In the genomic region with DNA sequence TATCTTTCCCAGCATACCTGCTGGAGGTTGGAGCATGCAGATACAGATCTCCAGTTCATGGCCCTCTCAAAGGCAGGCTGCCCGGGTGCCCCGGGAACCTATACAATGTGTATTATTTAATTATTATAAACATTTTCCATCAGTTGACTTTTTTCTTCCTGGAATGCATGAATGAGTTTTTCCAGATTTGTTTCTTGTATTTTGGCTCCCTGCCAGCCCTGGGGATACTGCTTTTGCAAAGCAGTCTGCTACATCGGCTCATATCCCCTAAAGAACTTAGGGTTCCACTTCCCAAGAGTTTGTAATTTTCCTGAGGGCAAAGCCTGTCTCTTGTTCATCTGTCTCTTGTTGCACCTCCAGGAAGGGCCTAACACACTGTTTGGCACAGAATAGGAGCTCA, we compare ENCODE assay signal across 16 cellular contexts. TPM values are rescaled to one million over a fixed set of nuclear protein-coding genes. Genes with fewer than 3 reads are reported as not detected.
A peak's percentile ranks its signal among the peaks of the same experiment; 100 is the strongest.
DNase-seq lines count a peak whose midpoint lies in the region; ATAC-seq, FAIRE-seq and TF ChIP-seq lines count a peak whose summit lies in the region.
"Had no signal": no experiment of that assay in that cellular context is flagged by ENCODE, and none has a peak within 500 bp of the region (broad histone marks: within the 10 kb centered on the region; RNA-seq: fewer than 3 reads in every experiment).

No MANE protein-coding gene starts in this region.

- no peak for ATAC-seq in K562
- ATAC-seq in HG02970 (IDR thresholded peaks at IDR 0.05; ENCODE audit: low FRiP score, unreplicated experiment) = no peak
- ATAC-seq in HG03457 (IDR thresholded peaks at IDR 0.05; ENCODE audit: unreplicated experiment) = no peak
- ATAC-seq: GM12878, PC-3 had no signal

- H2AFZ ChIP-seq in K562 (ENCODE audit: low read depth, low read length) (no peak overlapping the region), neural cell (ENCODE audit: low read depth, low read length) (no peak overlapping the region)

- H4K20me1 ChIP-seq in K562 (replicated peaks; ENCODE audit: control insufficient read depth, insufficient read depth, low read length) (peaks cover 4% of the 10 kb centered on the region; the same call in 1 of the 2 replicates), neural cell (ENCODE audit: insufficient read depth) (no peaks in the 10 kb centered on the region)

- POLR2A ChIA-PET in K562 (lab: Yijun Ruan, JAX) = interaction anchor here (1.7 kb wide), 1 partner anchor 13 kb away, joined by 5 read pairs; no protein-coding TSS in a partner anchor

- peaks cover 4% of the 10 kb centered on the region; the same call in 1 of the 2 replicates for H3K36me3 ChIP-seq in BE2C
- H3K36me3 ChIP-seq in K562 (ENCODE audit: control insufficient read depth, insufficient read depth, low read length) = no peaks in the 10 kb centered on the region; the same call in 2 of the 3 replicates
- no peaks in the 10 kb centered on the region for H3K36me3 ChIP-seq in neural cell (ENCODE audit: insufficient read depth, low read length)
- H3K36me3 ChIP-seq: BLaER1, SJSA1 had no signal

- DNase-seq in BE2C (peak; percentile 54), G401 (ENCODE audit: low spot score) (peak; percentile 53), K562 (ENCODE audit: extremely low read depth in 1 of 4, low spot score in 3 of 4) (no peak), islet precursor cell (no peak)
- DNase-seq: HCEC 1CT, NCI-H187 treated with DMSO at 0.1 percent for 48 hours, NCI-H226, NCI-H526, PC-3 had no signal

- H3K27ac ChIP-seq in K562 (ENCODE audit: extremely low read depth, low read depth, low read length) (no peak overlapping the region), neural cell (ENCODE audit: low read length) (no peak overlapping the region)
- H3K27ac ChIP-seq: BLaER1, SJSA1 had no signal

- H3K9me1 ChIP-seq in K562 (ENCODE audit: control insufficient read depth, insufficient read depth, low read length) = peaks cover 4% of the 10 kb centered on the region

- H3K4me2 ChIP-seq in K562 (ENCODE audit: insufficient read depth, low read length) = no peak overlapping the region
- H3K4me2 ChIP-seq in neural cell (ENCODE audit: low read length) = peak overlapping the region; percentile 86
- H3K4me2 ChIP-seq: BLaER1 had no signal

- FAIRE-seq in K562 (lab: Jason Lieb, UNC) = no peak
- FAIRE-seq: GM12878, GM18507 had no signal

- H3K4me3 ChIP-seq in BE2C (ENCODE audit: low read depth, low read length) (no peak overlapping the region; the same call in 1 of the 2 replicates), K562 (no peak overlapping the region), neural cell (ENCODE audit: low read length) (peak overlapping the region; percentile 93)
- H3K4me3 ChIP-seq: BLaER1, GM12878, SJSA1 had no signal

- no peaks in the 10 kb centered on the region for H3K9me2 ChIP-seq in neural cell (ENCODE audit: insufficient read depth, low read length)

- H3K27me3 ChIP-seq in BE2C = peaks cover 9% of the 10 kb centered on the region
- H3K27me3 ChIP-seq in K562 (ENCODE audit: control insufficient read depth in 2 of 2, insufficient read depth in 2 of 2, low read length in 2 of 2) = no peaks in the 10 kb centered on the region
- H3K27me3 ChIP-seq in neural cell (ENCODE audit: insufficient read depth, low read depth, low read length) = no peaks in the 10 kb centered on the region

- peaks cover 10% of the 10 kb centered on the region for H3K9me3 ChIP-seq in BE2C
- H3K9me3 ChIP-seq in K562 (replicated peaks; ENCODE audit: control insufficient read depth, insufficient read depth, low read depth, low read length) = no peaks in the 10 kb centered on the region
- no peaks in the 10 kb centered on the region for H3K9me3 ChIP-seq in neural cell (ENCODE audit: low read length)
- H3K9me3 ChIP-seq: BLaER1 had no signal

- H3K79me2 ChIP-seq in K562 (ENCODE audit: control insufficient read depth, insufficient read depth, low read length) (peaks cover 34% of the 10 kb centered on the region), neural cell (replicated peaks; ENCODE audit: insufficient read depth, low read length) (peaks cover 70% of the 10 kb centered on the region)

- CTCF ChIA-PET in K562 (lab: Yijun Ruan, JAX; ENCODE audit: low intra/inter-chr PET ratio) = no interaction called here

- WGBS in K562 (ENCODE audit: insufficient coverage, low coverage, missing lambda C conversion rate) = 48% methylated on average over 2 of the region's 3 CpGs

- TF ChIP-seq CTCF in BE2C (IDR thresholded peaks at IDR 0.05; ENCODE audit: low read depth, low read length) (no peak), K562 (IDR thresholded peaks at IDR 0.05 in 2 of 3, conservative IDR thresholded peaks at IDR 0.05 in 1 of 3; ENCODE audit: insufficient read depth in 2 of 3, low read depth in 1 of 3, low read length in 3 of 3) (no peak), neural cell (IDR thresholded peaks at IDR 0.05; ENCODE audit: poor library complexity, severe bottlenecking) (no peak)

- intact Hi-C loops in K562 (cut with micrococcal nuclease) = no loop called here

- TF ChIP-seq RAD21 in K562 (CRISPR knock-in tag; conservative IDR thresholded peaks at IDR 0.05 in 1 of 2, IDR thresholded peaks at IDR 0.05 in 1 of 2) (no peak), neural cell (conservative IDR thresholded peaks at IDR 0.05) (no peak)

- BruUV-seq in K562 (replicated peaks; lab: Mats Ljungman, UMichigan) = no TSS peak

- H3K4me1 ChIP-seq in BE2C = peaks cover 22% of the 10 kb centered on the region
- peaks cover 14 to 15% of the 10 kb centered on the region in 2 experiments; a peak in 4 of 5 replicates for H3K4me1 ChIP-seq in K562 (replicated peaks in 1 of 2; ENCODE audit: control insufficient read depth in 2 of 2, insufficient read depth in 2 of 2, low read length in 2 of 2)

- in situ Hi-C loops in G401 (cut with HindIII; ENCODE audit: low sequenced_read_pairs) = no loop called here
- in situ Hi-C loops in K562 (cut with MboI) = no loop called here

- H3F3A ChIP-seq in neural cell (ENCODE audit: insufficient read depth, low read length, poor library complexity, severe bottlenecking) = no peaks in the 10 kb centered on the region

- no peak for TF ChIP-seq POLR2A in K562 (conservative IDR thresholded peaks at IDR 0.05)

- no peak for TF ChIP-seq EP300 in K562 (IDR thresholded peaks at IDR 0.05; ENCODE audit: low read length)
- no peak for TF ChIP-seq EP300 in neural cell (conservative IDR thresholded peaks at IDR 0.05; ENCODE audit: poor library complexity, severe bottlenecking)

- no peak overlapping the region for H3K9ac ChIP-seq in K562 (ENCODE audit: insufficient read depth in 1 of 2, low read depth in 2 of 2, low read length in 2 of 2)
- no peak overlapping the region for H3K9ac ChIP-seq in neural cell (ENCODE audit: low read length)
- H3K9ac ChIP-seq: BLaER1 had no signal

RNA-seq across cellular contexts. Expression of gene PODXL2, which starts 3.5 kb away (rescaled TPM):
- polyA plus RNA-seq in BE2C (2012; ENCODE audit: insufficient read depth, insufficient read length, low read depth) = 145 TPM
- 46.6 and 66.7 TPM in 2 replicates for total RNA-seq in G401 (2014; rRNA removed; shearing (Covaris generic))
- total RNA-seq in K562 (2011; cell fraction: chromatin; rRNA removed; ENCODE audit: low replicate concordance) = 17.2 and 34.9 TPM in 2 replicates
- 47.0 and 49.4 TPM in 2 replicates for total RNA-seq in K562 (2011; cell fraction: nucleolus; rRNA removed)
- 23.7 and 31.7 TPM in 2 replicates for total RNA-seq in K562 (2011; cell fraction: nucleoplasm; rRNA removed)
- total RNA-seq in K562 (2014; rRNA removed) = 52.5 and 59.1 TPM in 2 replicates
- 16.1 TPM in 2 replicates for total RNA-seq in K562 (2014; rRNA removed; fragmentation: Illumina TruSeq; extraction: Trizol)
- total RNA-seq in K562 (2015; rRNA removed; fragmentation: Illumina TruSeq; extraction: Trizol) = 21.9 and 22.3 TPM in 2 replicates
- 39.6 and 42.4 TPM in 2 replicates for total RNA-seq in K562 (2021)
- polyA plus RNA-seq in K562 (2011; rRNA removed) = 19.2 and 20.3 TPM in 2 replicates
- polyA plus RNA-seq in K562 (2011; cell fraction: cytosol; rRNA removed) = 19.5 and 45.6 TPM in 2 replicates
- polyA plus RNA-seq in K562 (2011; cell fraction: nucleus; rRNA removed) = 22.1 and 37.7 TPM in 2 replicates
- 18.9 and 20.5 TPM in 2 replicates for polyA plus RNA-seq in K562 (2012)
- polyA plus RNA-seq in K562 (2014; fragmentation: Illumina TruSeq; extraction: Trizol) = 22.1 and 27.7 TPM in 2 replicates
- polyA plus RNA-seq in K562 (2014; fragmentation: Nextera tagmentation; extraction: Ambion mirVana) = under 1 TPM; 0.03 to 0.07 TPM
- polyA plus RNA-seq in K562 (2014; rRNA removed) = 49.0 and 50.3 TPM in 2 replicates
- 12.9 and 14.7 TPM in 2 replicates for polyA minus RNA-seq in K562 (2011; rRNA and poly(A)+ RNA removed)
- polyA minus RNA-seq in K562 (2011; cell fraction: cytosol; rRNA and poly(A)+ RNA removed) = 16.8 and 18.6 TPM in 2 replicates
- polyA minus RNA-seq in K562 (2011; cell fraction: nucleus; rRNA and poly(A)+ RNA removed) = 9.6 and 11.8 TPM in 2 replicates
- 266 and 342 TPM in 2 replicates for polyA plus RNA-seq in neural cell
- 245 and 268 TPM in 2 replicates for polyA minus RNA-seq in neural cell

RNA-seq across cellular contexts. Expression of gene MCM2, which starts 34.2 kb away (rescaled TPM):
- 39.5 TPM for polyA plus RNA-seq in BE2C (2012; ENCODE audit: insufficient read depth, insufficient read length, low read depth)
- 257 and 300 TPM in 2 replicates for total RNA-seq in G401 (2014; rRNA removed; shearing (Covaris generic))
- total RNA-seq in K562 (2011; cell fraction: chromatin; rRNA removed; ENCODE audit: low replicate concordance) = 47.8 and 103 TPM in 2 replicates
- 73.3 and 75.2 TPM in 2 replicates for total RNA-seq in K562 (2011; cell fraction: nucleolus; rRNA removed)
- total RNA-seq in K562 (2011; cell fraction: nucleoplasm; rRNA removed) = 58.3 and 58.7 TPM in 2 replicates
- 114 and 127 TPM in 2 replicates for total RNA-seq in K562 (2014; rRNA removed)
- total RNA-seq in K562 (2014; rRNA removed; fragmentation: Illumina TruSeq; extraction: Trizol) = 42.8 and 53.3 TPM in 2 replicates
- total RNA-seq in K562 (2015; rRNA removed; fragmentation: Illumina TruSeq; extraction: Trizol) = 74.8 and 78.4 TPM in 2 replicates
- total RNA-seq in K562 (2021) = 132 and 139 TPM in 2 replicates
- 85.3 and 107 TPM in 2 replicates for polyA plus RNA-seq in K562 (2011; rRNA removed)
- polyA plus RNA-seq in K562 (2011; cell fraction: cytosol; rRNA removed) = 111 and 139 TPM in 2 replicates
- 97.8 and 104 TPM in 2 replicates for polyA plus RNA-seq in K562 (2011; cell fraction: nucleus; rRNA removed)
- polyA plus RNA-seq in K562 (2012) = 69.7 and 85.9 TPM in 2 replicates
- polyA plus RNA-seq in K562 (2014; fragmentation: Illumina TruSeq; extraction: Trizol) = 67.5 and 83.1 TPM in 2 replicates
- polyA plus RNA-seq in K562 (2014; fragmentation: Nextera tagmentation; extraction: Ambion mirVana) = 1 to 10 TPM; 5.8 to 5.9 TPM
- 76.5 and 83.7 TPM in 2 replicates for polyA plus RNA-seq in K562 (2014; rRNA removed)
- 93.0 and 140 TPM in 2 replicates for polyA minus RNA-seq in K562 (2011; rRNA and poly(A)+ RNA removed)
- polyA minus RNA-seq in K562 (2011; cell fraction: cytosol; rRNA and poly(A)+ RNA removed) = 127 and 131 TPM in 2 replicates
- polyA minus RNA-seq in K562 (2011; cell fraction: nucleus; rRNA and poly(A)+ RNA removed) = 35.5 and 49.1 TPM in 2 replicates
- polyA plus RNA-seq in neural cell = 13.7 and 16.1 TPM in 2 replicates
- polyA minus RNA-seq in neural cell = 20.4 and 34.6 TPM in 2 replicates

RNA-seq across cellular contexts. Expression of gene ABTB1, which starts 40.3 kb away (rescaled TPM):
- polyA plus RNA-seq in BE2C (2012; ENCODE audit: insufficient read depth, insufficient read length, low read depth) = 4.2 TPM
- 4.0 and 4.8 TPM in 2 replicates for total RNA-seq in G401 (2014; rRNA removed; shearing (Covaris generic))
- 7.7 and 16.8 TPM in 2 replicates for total RNA-seq in K562 (2011; cell fraction: chromatin; rRNA removed; ENCODE audit: low replicate concordance)
- total RNA-seq in K562 (2011; cell fraction: nucleolus; rRNA removed) = 13.7 and 16.5 TPM in 2 replicates
- total RNA-seq in K562 (2011; cell fraction: nucleoplasm; rRNA removed) = 6.9 and 9.3 TPM in 2 replicates
- total RNA-seq in K562 (2014; rRNA removed) = 0.68 and 1.0 TPM in 2 replicates
- 0.25 and 0.26 TPM in 2 replicates for total RNA-seq in K562 (2014; rRNA removed; fragmentation: Illumina TruSeq; extraction: Trizol)
- total RNA-seq in K562 (2015; rRNA removed; fragmentation: Illumina TruSeq; extraction: Trizol) = 0.29 and 0.30 TPM in 2 replicates
- total RNA-seq in K562 (2021) = 1.6 and 1.9 TPM in 2 replicates
- polyA plus RNA-seq in K562 (2011; rRNA removed) = 1.2 and 1.7 TPM in 2 replicates
- 1.3 and 2.5 TPM in 2 replicates for polyA plus RNA-seq in K562 (2011; cell fraction: cytosol; rRNA removed)
- polyA plus RNA-seq in K562 (2011; cell fraction: nucleus; rRNA removed) = 14.3 and 22.2 TPM in 2 replicates
- 1.7 and 6.1 TPM in 2 replicates for polyA plus RNA-seq in K562 (2012)
- polyA plus RNA-seq in K562 (2014; fragmentation: Illumina TruSeq; extraction: Trizol) = 0.42 and 1.1 TPM in 2 replicates
- polyA plus RNA-seq in K562 (2014; fragmentation: Nextera tagmentation; extraction: Ambion mirVana) = under 1 TPM in 1 of 2 experiments, not detected in 1; 0.04 TPM
- polyA plus RNA-seq in K562 (2014; rRNA removed) = 1.4 and 2.3 TPM in 2 replicates
- polyA minus RNA-seq in K562 (2011; rRNA and poly(A)+ RNA removed) = 0.60 and 0.95 TPM in 2 replicates
- 1.0 and 2.4 TPM in 2 replicates for polyA minus RNA-seq in K562 (2011; cell fraction: cytosol; rRNA and poly(A)+ RNA removed)
- 4.1 and 5.9 TPM in 2 replicates for polyA minus RNA-seq in K562 (2011; cell fraction: nucleus; rRNA and poly(A)+ RNA removed)
- polyA plus RNA-seq in neural cell = 2.0 and 4.3 TPM in 2 replicates
- 4.9 and 6.6 TPM in 2 replicates for polyA minus RNA-seq in neural cell

RNA-seq across cellular contexts. Expression of gene TPRA1, which starts 41.9 kb away (rescaled TPM):
- polyA plus RNA-seq in BE2C (2012; ENCODE audit: insufficient read depth, insufficient read length, low read depth) = 64.6 TPM
- total RNA-seq in G401 (2014; rRNA removed; shearing (Covaris generic)) = 38.3 and 42.3 TPM in 2 replicates
- 9.3 and 35.1 TPM in 2 replicates for total RNA-seq in K562 (2011; cell fraction: chromatin; rRNA removed; ENCODE audit: low replicate concordance)
- 40.4 and 44.2 TPM in 2 replicates for total RNA-seq in K562 (2011; cell fraction: nucleolus; rRNA removed)
- total RNA-seq in K562 (2011; cell fraction: nucleoplasm; rRNA removed) = 25.4 and 30.3 TPM in 2 replicates
- 18.6 and 23.2 TPM in 2 replicates for total RNA-seq in K562 (2014; rRNA removed)
- 3.7 and 7.3 TPM in 2 replicates for total RNA-seq in K562 (2014; rRNA removed; fragmentation: Illumina TruSeq; extraction: Trizol)
- total RNA-seq in K562 (2015; rRNA removed; fragmentation: Illumina TruSeq; extraction: Trizol) = 9.2 and 10.3 TPM in 2 replicates
- 19.4 and 21.5 TPM in 2 replicates for total RNA-seq in K562 (2021)
- 13.9 and 18.2 TPM in 2 replicates for polyA plus RNA-seq in K562 (2011; rRNA removed)
- 26.2 and 45.0 TPM in 2 replicates for polyA plus RNA-seq in K562 (2011; cell fraction: cytosol; rRNA removed)
- polyA plus RNA-seq in K562 (2011; cell fraction: nucleus; rRNA removed) = 43.6 and 57.3 TPM in 2 replicates
- polyA plus RNA-seq in K562 (2012) = 14.2 and 17.5 TPM in 2 replicates
- polyA plus RNA-seq in K562 (2014; fragmentation: Illumina TruSeq; extraction: Trizol) = 11.1 and 13.2 TPM in 2 replicates
- 1 to 10 TPM in 1 of 2 experiments, under 1 TPM in 1; 0.66 to 1.4 TPM for polyA plus RNA-seq in K562 (2014; fragmentation: Nextera tagmentation; extraction: Ambion mirVana)
- polyA plus RNA-seq in K562 (2014; rRNA removed) = 16.7 and 19.5 TPM in 2 replicates
- 7.6 and 11.4 TPM in 2 replicates for polyA minus RNA-seq in K562 (2011; rRNA and poly(A)+ RNA removed)
- polyA minus RNA-seq in K562 (2011; cell fraction: cytosol; rRNA and poly(A)+ RNA removed) = 9.7 and 14.2 TPM in 2 replicates
- 9.0 and 15.6 TPM in 2 replicates for polyA minus RNA-seq in K562 (2011; cell fraction: nucleus; rRNA and poly(A)+ RNA removed)
- polyA plus RNA-seq in neural cell = 26.5 and 37.9 TPM in 2 replicates
- 12.6 and 20.9 TPM in 2 replicates for polyA minus RNA-seq in neural cell

Comparison
In these comparisons a context has a peak if more than half of its experiments do, and no peak if none do; other contexts are left out.
1. DNase-seq: peak in BE2C (single experiment) and G401 (single experiment); none in K562 (0 of 4) and islet precursor cell (single experiment).